Comparison of ENCODE assay signal across 1 cellular context in the genomic region with DNA sequence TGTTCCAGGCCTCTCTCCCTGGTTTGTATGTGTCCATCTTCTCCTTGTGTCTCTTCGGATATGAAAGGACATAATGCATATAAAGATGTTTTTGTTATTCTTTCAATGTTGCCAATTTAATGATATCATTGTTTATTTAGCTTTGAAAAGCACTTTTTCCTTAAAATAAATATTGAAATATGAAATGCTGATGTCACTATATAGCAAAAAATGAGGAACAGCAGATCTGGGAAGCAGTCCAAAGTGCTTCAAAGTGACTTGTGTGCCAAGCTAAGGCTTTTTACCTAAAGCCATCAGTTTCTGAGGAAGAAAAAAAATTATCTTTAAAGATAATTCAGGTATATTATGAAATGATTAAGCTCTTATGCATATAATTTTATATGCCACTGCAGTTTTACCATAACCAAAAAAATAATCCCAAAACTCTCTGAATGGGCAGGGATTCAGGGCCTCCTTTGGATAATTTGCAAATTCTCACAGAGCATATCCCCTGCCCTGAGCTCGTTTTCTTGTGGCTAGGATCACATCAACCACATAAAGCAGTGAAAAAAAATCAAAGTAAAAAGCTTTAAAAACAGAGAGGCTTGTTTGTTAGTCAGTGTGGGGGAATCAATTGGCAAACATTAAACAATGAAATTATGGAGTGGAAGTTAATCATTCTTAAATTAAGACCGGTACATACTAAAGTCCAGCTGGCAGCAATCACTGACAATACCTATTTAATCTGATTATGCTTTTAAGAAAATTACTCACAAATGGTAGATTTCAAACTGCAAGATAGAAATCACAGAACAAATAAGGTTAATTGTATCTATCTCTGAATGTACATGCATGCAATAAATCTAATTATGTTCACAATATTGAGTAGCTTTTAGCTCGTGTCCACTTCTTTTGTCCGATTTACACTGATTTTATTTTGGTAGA.
TF ChIP-seq lines count a peak whose summit lies in the region.

No MANE protein-coding gene starts in this region.

TF ChIP-seq in endothelial cell of umbilical vein, 7 proteins besides CTCF, POLR2A, EP300 and RAD21:
- TF ChIP-seq MYC (IDR thresholded peaks at IDR 0.05; ENCODE audit: low read depth, low read length) (no peak), EZH2 (IDR thresholded peaks at IDR 0.05; ENCODE audit: borderline replicate concordance, low read depth, low read length, severe bottlenecking) (no peak), FOS (IDR thresholded peaks at IDR 0.05; ENCODE audit: borderline replicate concordance, insufficient read depth, low read length) (no peak), POLR2AphosphoS5 (IDR thresholded peaks at IDR 0.05; ENCODE audit: insufficient read depth, low read depth, low read length) (no peak), GATA2 (IDR thresholded peaks at IDR 0.05; ENCODE audit: insufficient read depth, insufficient read length, low read depth, low read length) (no peak), JUN (IDR thresholded peaks at IDR 0.05; ENCODE audit: borderline replicate concordance, insufficient read depth, insufficient read length, low read depth) (no peak)
- TF ChIP-seq, protein P1, sequence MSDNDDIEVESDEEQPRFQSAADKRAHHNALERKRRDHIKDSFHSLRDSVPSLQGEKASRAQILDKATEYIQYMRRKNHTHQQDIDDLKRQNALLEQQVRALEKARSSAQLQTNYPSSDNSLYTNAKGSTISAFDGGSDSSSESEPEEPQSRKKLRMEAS (IDR thresholded peaks at IDR 0.05; ENCODE audit: insufficient read depth, insufficient read length) = no peak
